15 cellular contexts compared by ENCODE assay signal in the genomic region with DNA sequence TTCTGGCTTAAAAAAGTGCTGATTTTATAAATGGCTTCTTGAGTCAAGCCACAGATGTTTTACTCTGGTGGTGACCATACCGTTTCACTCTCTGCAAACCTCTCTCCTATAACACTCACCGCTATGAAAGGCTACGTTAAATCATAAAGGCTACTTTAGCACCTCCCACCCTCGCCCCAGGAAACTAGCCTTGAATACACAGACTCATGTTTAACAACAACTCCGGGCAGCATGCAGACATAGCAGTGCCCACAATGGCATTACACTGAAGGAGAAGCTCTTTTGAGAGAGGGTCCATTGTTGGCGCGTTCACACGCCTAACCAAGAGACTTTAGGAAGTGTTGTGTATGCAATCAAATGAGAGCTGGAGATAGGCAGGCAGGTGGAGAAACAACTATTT. TPM values are rescaled to one million over a fixed set of nuclear protein-coding genes. Genes with fewer than 3 reads are reported as not detected.
DNase-seq lines count a peak whose midpoint lies in the region; TF ChIP-seq lines count a peak whose summit lies in the region.
"Had no signal": no experiment of that assay in that cellular context is flagged by ENCODE, and none has a peak within 500 bp of the region (broad histone marks: within the 10 kb centered on the region; RNA-seq: fewer than 3 reads in every experiment).

No MANE protein-coding gene starts in this region.

- 22% methylated on average over 8 of the region's 8 CpGs for WGBS in SK-N-SH (ENCODE audit: low lambda C conversion rate)

- H3K9me3 Mint-ChIP-seq in neural progenitor cell, result no peaks in the 10 kb centered on the region
- H3K9me3 Mint-ChIP-seq: nephron progenitor cell had no signal

- POLR2A ChIA-PET in SK-N-SH (lab: Yijun Ruan, JAX) (interaction anchor here (0.7 to 1.7 kb wide), 17 partner anchors 8 to 1052 kb away, joined by 3 to 7 read pairs (median 3); partner anchors contain the start of gene EIPR1), RWPE1 (lab: Yijun Ruan, JAX; ENCODE audit: low non-redundant PET) (no interaction called here)

- TF ChIP-seq RAD21 in SK-N-SH (IDR thresholded peaks at IDR 0.05; ENCODE audit: low read length), result no peak; the same call in 1 of the 2 replicates

- H3K9ac ChIP-seq in SK-N-SH, result no peak overlapping the region
- no peak overlapping the region for H3K9ac ChIP-seq in neural progenitor cell

- CTCF ChIA-PET in SK-N-SH (lab: Yijun Ruan, JAX) (interaction anchor here (0.7 to 3.1 kb wide), 16 partner anchors 15 to 521 kb away, joined by 3 to 11 read pairs (median 3); no protein-coding TSS in a partner anchor), RWPE1 (lab: Yijun Ruan, JAX) (interaction anchor here (0.5 kb wide), 1 partner anchor 160 kb away, joined by 9 read pairs; no protein-coding TSS in a partner anchor)

- peaks cover 20% of the 10 kb centered on the region for H3K4me1 Mint-ChIP-seq in neural progenitor cell
- H3K4me1 Mint-ChIP-seq: activated CD8-positive, alpha-beta memory T cell treated with anti-CD3 and anti-CD28 coated beads, Interleukin-2, amount 10 ng/mL, durations not matched to agents 7 days and 5 days; nephron progenitor cell had no signal

- H3K36me3 Mint-ChIP-seq in neural progenitor cell, result no peaks in the 10 kb centered on the region
- H3K36me3 Mint-ChIP-seq: activated CD8-positive, alpha-beta memory T cell treated with anti-CD3 and anti-CD28 coated beads, Interleukin-2, amount 10 ng/mL, durations not matched to agents 7 days and 5 days had no signal

- H3K9me2 ChIP-seq in SK-N-SH, result no peaks in the 10 kb centered on the region

- H3K27ac ChIP-seq in SK-N-SH (ENCODE audit: low read depth in 2 of 2, low read length in 1 of 2) (peak overlapping the region in 1 of 2 experiments; percentile 100; a peak in 2 of 4 replicates), neural progenitor cell (no peak overlapping the region), RWPE1 (no peak overlapping the region)
- H3K27ac ChIP-seq: 22Rv1 had no signal

- no peaks in the 10 kb centered on the region for H3K79me2 ChIP-seq in SK-N-SH (ENCODE audit: insufficient read depth)
- H3K79me2 ChIP-seq in neural progenitor cell (ENCODE audit: low read depth), result no peaks in the 10 kb centered on the region

- H4K20me1 ChIP-seq in SK-N-SH (ENCODE audit: insufficient read depth) (no peaks in the 10 kb centered on the region), neural progenitor cell (ENCODE audit: low read depth) (peaks cover 7% of the 10 kb centered on the region)

- H2AFZ ChIP-seq in SK-N-SH (ENCODE audit: low read depth), result no peak overlapping the region
- H2AFZ ChIP-seq in neural progenitor cell (replicated peaks), result no peak overlapping the region

- no peaks in the 10 kb centered on the region for H3F3A ChIP-seq in SK-N-SH (replicated peaks; ENCODE audit: insufficient read depth)
- peaks cover 11% of the 10 kb centered on the region for H3F3A ChIP-seq in neural progenitor cell (ENCODE audit: low read depth)

- H3K4me3 ChIP-seq in SK-N-SH (ENCODE audit: low read depth in 2 of 2, low read length in 1 of 2) (peak overlapping the region in 1 of 2 experiments; percentile 52; a peak in 2 of 4 replicates), neural progenitor cell (no peak overlapping the region)
- H3K4me3 ChIP-seq: lung had no signal

- peaks cover 21% of the 10 kb centered on the region for H3K27me3 Mint-ChIP-seq in neural progenitor cell (ENCODE audit: insufficient read depth, low read depth)
- H3K27me3 Mint-ChIP-seq: activated CD8-positive, alpha-beta memory T cell treated with anti-CD3 and anti-CD28 coated beads, Interleukin-2, amount 10 ng/mL, durations not matched to agents 7 days and 5 days had no signal

- no peak for TF ChIP-seq EP300 in SK-N-SH (IDR thresholded peaks at IDR 0.05; ENCODE audit: borderline replicate concordance in 1 of 2, low read depth in 1 of 2, low read length in 1 of 2)

- H3K4me1 ChIP-seq in SK-N-SH (ENCODE audit: control insufficient read depth in 1 of 2, insufficient read depth in 2 of 2, low read depth in 1 of 2, low read length in 1 of 2) (peaks cover 0 to 33% of the 10 kb centered on the region in 2 experiments; a peak in 2 of 4 replicates), neural progenitor cell (peaks cover 23% of the 10 kb centered on the region)

- H3K27ac Mint-ChIP-seq in neural progenitor cell, result no peak overlapping the region
- H3K27ac Mint-ChIP-seq: activated CD8-positive, alpha-beta memory T cell treated with anti-CD3 and anti-CD28 coated beads, Interleukin-2, amount 10 ng/mL, durations not matched to agents 7 days and 5 days; nephron progenitor cell had no signal

- H3K9me3 ChIP-seq in SK-N-SH (no peaks in the 10 kb centered on the region), neural progenitor cell (ENCODE audit: low read depth) (no peaks in the 10 kb centered on the region)

- DNase-seq in DMS 273 (lab: John Stamatoyannopoulos, UW; ENCODE audit: unreplicated experiment) (peak; percentile 4), DMS 273 treated with DMSO at 0.1 percent for 48 hours (lab: John Stamatoyannopoulos, UW) (no peak), NCI-H2196 treated with DMSO at 0.1 percent for 48 hours (lab: John Stamatoyannopoulos, UW; ENCODE audit: unreplicated experiment) (peak; percentile 53), SK-N-SH (peak; percentile 40), neural progenitor cell (ENCODE audit: low spot score) (peak; percentile 35), H4 (ENCODE audit: low spot score) (no peak), RWPE1 (ENCODE audit: low spot score) (no peak), erythroblast (lab: John Stamatoyannopoulos, UW) (no peak)
- DNase-seq: activated CD4-positive, CD25-positive, alpha-beta regulatory T cell; activated CD8-positive, alpha-beta memory T cell treated with anti-CD3 and anti-CD28 coated beads, Interleukin-2, amount 10 ng/mL, durations not matched to agents 7 days and 5 days; activated gamma-delta T cell; nephron progenitor cell had no signal

- H3K4me2 ChIP-seq in SK-N-SH (no peak overlapping the region), neural progenitor cell (peak overlapping the region; percentile 66)

- TF ChIP-seq POLR2A in erythroblast (IDR thresholded peaks at IDR 0.05; ENCODE audit: low read length), result no peak

- TF ChIP-seq CTCF in SK-N-SH (IDR thresholded peaks at IDR 0.05) (no peak), neural progenitor cell (IDR thresholded peaks at IDR 0.05) (no peak), RWPE1 (conservative IDR thresholded peaks at IDR 0.05; ENCODE audit: low read depth) (no peak)

- H3K27me3 ChIP-seq in SK-N-SH (ENCODE audit: insufficient read depth), result no peaks in the 10 kb centered on the region
- H3K27me3 ChIP-seq in neural progenitor cell, result peaks cover 49% of the 10 kb centered on the region

- H3K4me3 Mint-ChIP-seq in neural progenitor cell, result no peak overlapping the region
- H3K4me3 Mint-ChIP-seq: activated CD8-positive, alpha-beta memory T cell treated with anti-CD3 and anti-CD28 coated beads, Interleukin-2, amount 10 ng/mL, durations not matched to agents 7 days and 5 days; nephron progenitor cell had no signal

- H3K36me3 ChIP-seq in SK-N-SH (replicated peaks in 1 of 2; ENCODE audit: control insufficient read depth in 1 of 2, insufficient read depth in 2 of 2, low read length in 1 of 2) (no peaks in the 10 kb centered on the region), neural progenitor cell (no peaks in the 10 kb centered on the region)

TF ChIP-seq in SK-N-SH, 30 proteins besides CTCF, POLR2A, EP300 and RAD21:
- TF ChIP-seq CHD2 (IDR thresholded peaks at IDR 0.05; ENCODE audit: low read length, partially characterized antibody), result no peak
- TF ChIP-seq ELF1 (IDR thresholded peaks at IDR 0.05), result no peak
- TF ChIP-seq USF2 (IDR thresholded peaks at IDR 0.05; ENCODE audit: borderline replicate concordance, low read depth, low read length), result no peak
- 0 out of 2 replicates have a peak, but pooled peaks have one; percentile 4 for TF ChIP-seq MXI1 (IDR thresholded peaks at IDR 0.05; ENCODE audit: low read depth, low read length)
- TF ChIP-seq IRF3 (IDR thresholded peaks at IDR 0.05; ENCODE audit: low read depth, low read length), result no peak
- TF ChIP-seq FOSL2 (IDR thresholded peaks at IDR 0.05; ENCODE audit: borderline replicate concordance, low read depth), result no peak
- TF ChIP-seq, protein P1, sequence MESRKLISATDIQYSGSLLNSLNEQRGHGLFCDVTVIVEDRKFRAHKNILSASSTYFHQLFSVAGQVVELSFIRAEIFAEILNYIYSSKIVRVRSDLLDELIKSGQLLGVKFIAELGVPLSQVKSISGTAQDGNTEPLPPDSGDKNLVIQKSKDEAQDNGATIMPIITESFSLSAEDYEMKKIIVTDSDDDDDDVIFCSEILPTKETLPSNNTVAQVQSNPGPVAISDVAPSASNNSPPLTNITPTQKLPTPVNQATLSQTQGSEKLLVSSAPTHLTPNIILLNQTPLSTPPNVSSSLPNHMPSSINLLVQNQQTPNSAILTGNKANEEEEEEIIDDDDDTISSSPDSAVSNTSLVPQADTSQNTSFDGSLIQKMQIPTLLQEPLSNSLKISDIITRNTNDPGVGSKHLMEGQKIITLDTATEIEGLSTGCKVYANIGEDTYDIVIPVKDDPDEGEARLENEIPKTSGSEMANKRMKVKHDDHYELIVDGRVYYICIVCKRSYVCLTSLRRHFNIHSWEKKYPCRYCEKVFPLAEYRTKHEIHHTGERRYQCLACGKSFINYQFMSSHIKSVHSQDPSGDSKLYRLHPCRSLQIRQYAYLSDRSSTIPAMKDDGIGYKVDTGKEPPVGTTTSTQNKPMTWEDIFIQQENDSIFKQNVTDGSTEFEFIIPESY (IDR thresholded peaks at IDR 0.05; ENCODE audit: borderline replicate concordance, low read depth), result no peak
- TF ChIP-seq RCOR1 (IDR thresholded peaks at IDR 0.05; ENCODE audit: low read length), result no peak

RNA-seq across cellular contexts. Expression of gene MYT1L, which starts 5.5 kb away (rescaled TPM):
- polyA plus RNA-seq in SK-N-SH (2012; rRNA removed), result 0.20 and 1.2 TPM in 2 replicates
- polyA plus RNA-seq in SK-N-SH (2012; cell fraction: cytosol; rRNA removed), result 0.80 and 1.00 TPM in 2 replicates
- polyA plus RNA-seq in SK-N-SH (2012; cell fraction: nucleus; rRNA removed), result 1.5 and 2.2 TPM in 2 replicates
- total RNA-seq in neural progenitor cell (ENCODE audit: low replicate concordance), result 0.03 TPM in 1 of 2 replicates, not detected in the other
- 0.04 and 0.17 TPM in 2 replicates for total RNA-seq in H4 (2014; rRNA removed; shearing (Covaris generic))
- total RNA-seq: activated CD8-positive, alpha-beta memory T cell treated with anti-CD3 and anti-CD28 coated beads, Interleukin-2, amount 10 ng/mL, durations not matched to agents 7 days and 5 days; subcutaneous adipose tissue had no signal

Comparison
In these comparisons a context has a peak if more than half of its experiments do, and no peak if none do; other contexts are left out.
1. DNase-seq: peak in DMS 273 (single experiment), NCI-H2196 treated with DMSO at 0.1 percent for 48 hours (single experiment), SK-N-SH (single experiment) and neural progenitor cell (single experiment); none in DMS 273 treated with DMSO at 0.1 percent for 48 hours (single experiment), H4 (single experiment), RWPE1 (single experiment) and erythroblast (0 of 2).